Comparison of ENCODE assay signal across 3 cellular contexts in the genomic region with DNA sequence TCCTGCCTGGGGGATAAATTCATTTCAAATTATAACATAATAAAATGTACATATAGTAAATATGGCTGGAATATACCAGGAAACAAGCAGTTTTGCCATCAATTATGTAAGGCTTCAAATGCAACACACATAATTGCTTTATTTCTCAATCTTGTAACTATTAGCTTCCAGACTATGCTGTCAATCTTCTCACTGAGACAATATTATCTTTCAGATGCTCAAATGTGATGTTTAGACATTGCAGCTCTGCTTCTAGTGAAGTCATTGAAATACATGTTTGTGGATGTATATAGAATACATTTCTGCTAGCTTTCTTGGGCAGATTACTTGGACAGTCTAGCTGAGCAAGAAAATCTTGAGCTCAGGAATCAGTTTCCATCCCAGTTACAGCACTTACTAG.
"Had no signal": no experiment of that assay in that cellular context is flagged by ENCODE, and none has a peak within 500 bp of the region (broad histone marks: within the 10 kb centered on the region; RNA-seq: fewer than 3 reads in every experiment).

No MANE protein-coding gene starts in this region.

- H3K4me3 ChIP-seq: GM12878 had no signal

- DNase-seq: GDM1, GF-D8 had no signal
